In the genomic region with DNA sequence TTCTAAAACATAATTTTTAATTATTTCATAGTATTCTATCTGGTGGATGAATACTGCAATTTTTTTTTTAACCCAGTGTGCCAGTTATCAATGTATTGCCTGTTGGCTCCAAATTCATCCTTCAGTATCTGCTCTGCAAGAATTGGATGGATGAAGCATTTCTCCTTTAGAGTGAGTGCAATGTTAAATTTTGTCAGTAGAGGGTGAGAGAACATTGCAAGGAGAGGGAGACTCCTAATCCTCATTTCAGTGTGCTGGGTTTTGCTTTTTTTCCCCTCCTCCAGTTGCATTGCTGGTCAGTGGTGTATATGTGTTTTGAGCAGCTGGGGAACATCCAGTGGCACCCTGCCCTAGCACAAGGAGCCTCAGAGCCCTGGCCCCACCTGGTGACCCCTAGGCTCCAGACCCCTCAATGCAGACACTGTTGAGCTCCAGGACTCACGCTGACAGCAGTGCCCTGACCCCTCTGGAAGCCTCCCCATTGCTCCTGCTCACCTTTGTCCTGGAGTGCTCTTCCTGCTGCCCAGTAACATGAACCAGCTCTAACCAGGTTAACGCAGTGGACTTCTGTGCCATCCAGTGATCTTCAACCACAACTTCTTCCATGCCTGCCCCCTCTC, we compare ENCODE assay signal across 16 cellular contexts.
DNase-seq lines count a peak whose midpoint lies in the region; ATAC-seq and TF ChIP-seq lines count a peak whose summit lies in the region.
"Had no signal": no experiment of that assay in that cellular context is flagged by ENCODE, and none has a peak within 500 bp of the region (broad histone marks: within the 10 kb centered on the region; RNA-seq: fewer than 3 reads in every experiment).

No MANE protein-coding gene starts in this region.

- peaks cover 11% of the 10 kb centered on the region for H3K9me3 Mint-ChIP-seq in endodermal cell
- no peaks in the 10 kb centered on the region for H3K9me3 Mint-ChIP-seq in natural killer cell treated with Interleukin-12 subunit alpha and Interleukin-12 subunit beta and Interleukin-15 and Interleukin-18, amount 100 ng/mL, for 72 hours

- no peak for ATAC-seq in natural killer cell treated with Interleukin-12 subunit alpha and Interleukin-12 subunit beta and Interleukin-15 and Interleukin-18, amount 100 ng/mL, for 72 hours
- ATAC-seq: Right ventricle myocardium inferior had no signal

- DNase-seq in AML-193 (lab: John Stamatoyannopoulos, UW) (peak; percentile 5 to 11), GM20000 (ENCODE audit: low spot score) (no peak), NCI-H69 (lab: John Stamatoyannopoulos, UW) (peak; percentile 5), endodermal cell (peak; percentile 41), SW 1271 (lab: John Stamatoyannopoulos, UW) (no peak), A172 (ENCODE audit: low spot score) (no peak)
- no peak for DNase-seq in natural killer cell treated with Interleukin-12 subunit alpha and Interleukin-12 subunit beta and Interleukin-15 and Interleukin-18, amount 100 ng/mL, for 72 hours (ENCODE audit: low spot score)
- no peak for DNase-seq in activated naive CD4-positive, alpha-beta T cell treated with Interleukin-2 at 50 U/mL for 16 hours
- DNase-seq: activated naive CD4-positive, alpha-beta T cell treated with anti-CD3 and anti-CD28 coated beads, Interleukin-2, amount 50 U/mL, for 16 hours; cerebellar nuclear complex; GDM1; NCI-H226 had no signal

- no peaks in the 10 kb centered on the region for H3K36me3 Mint-ChIP-seq in endodermal cell (ENCODE audit: low read depth)
- H3K36me3 Mint-ChIP-seq in natural killer cell treated with Interleukin-12 subunit alpha and Interleukin-12 subunit beta and Interleukin-15 and Interleukin-18, amount 100 ng/mL, for 72 hours = no peaks in the 10 kb centered on the region
- H3K36me3 Mint-ChIP-seq: CD14-positive monocyte had no signal

- peaks cover 4% of the 10 kb centered on the region for H3K4me1 Mint-ChIP-seq in endodermal cell
- peaks cover 8 to 9% of the 10 kb centered on the region in 2 donors for H3K4me1 Mint-ChIP-seq in natural killer cell treated with Interleukin-12 subunit alpha and Interleukin-12 subunit beta and Interleukin-15 and Interleukin-18, amount 100 ng/mL, for 72 hours (ENCODE audit: low read depth in 2 of 2)
- H3K4me1 Mint-ChIP-seq: CD14-positive monocyte had no signal

- H3K27me3 Mint-ChIP-seq in endodermal cell (ENCODE audit: insufficient read depth) = peaks cover 19% of the 10 kb centered on the region
- H3K27me3 Mint-ChIP-seq in natural killer cell treated with Interleukin-12 subunit alpha and Interleukin-12 subunit beta and Interleukin-15 and Interleukin-18, amount 100 ng/mL, for 72 hours = no peaks in the 10 kb centered on the region

- H3K27ac Mint-ChIP-seq in endodermal cell = no peak overlapping the region
- H3K27ac Mint-ChIP-seq in natural killer cell treated with Interleukin-12 subunit alpha and Interleukin-12 subunit beta and Interleukin-15 and Interleukin-18, amount 100 ng/mL, for 72 hours = no peak overlapping the region
- H3K27ac Mint-ChIP-seq: CD14-positive monocyte had no signal

- H3K27me3 ChIP-seq in endodermal cell (ENCODE audit: control insufficient read depth, insufficient read depth, low read length, poor library complexity, severe bottlenecking) = no peaks in the 10 kb centered on the region
- H3K27me3 ChIP-seq: esophagus muscularis mucosa had no signal

- TF ChIP-seq CTCF in GM20000 (IDR thresholded peaks at IDR 0.05; ENCODE audit: extremely low read depth, missing control alignments) (peak; percentile 16), endodermal cell (conservative IDR thresholded peaks at IDR 0.05) (peak; percentile 62)

- no peak overlapping the region for H3K4me3 ChIP-seq in endodermal cell (ENCODE audit: low read length)
- H3K4me3 ChIP-seq: esophagus muscularis mucosa had no signal

- no peak overlapping the region for H3K9ac ChIP-seq in endodermal cell (ENCODE audit: extremely low read depth, low read length, poor library complexity, severe bottlenecking)

- no peaks in the 10 kb centered on the region for H3K9me3 ChIP-seq in endodermal cell (ENCODE audit: control insufficient read depth, low read length)
- H3K9me3 ChIP-seq: neutrophil had no signal

- no peaks in the 10 kb centered on the region for H3K4me1 ChIP-seq in endodermal cell (ENCODE audit: control insufficient read depth, insufficient read depth, low read length)
- H3K4me1 ChIP-seq: esophagus muscularis mucosa had no signal

- no peak overlapping the region for H3K27ac ChIP-seq in endodermal cell (ENCODE audit: low read depth, low read length)
- H3K27ac ChIP-seq: esophagus muscularis mucosa, neutrophil had no signal

- WGBS in endodermal cell (ENCODE audit: insufficient coverage in 1 of 2, insufficient read length in 1 of 2), 2 experiments = 91 to 92% methylated on average over 2 of the region's 2 CpGs

- no peaks in the 10 kb centered on the region for H3K36me3 ChIP-seq in endodermal cell (ENCODE audit: control insufficient read depth, insufficient read depth, low read length)
- H3K36me3 ChIP-seq: esophagus muscularis mucosa, neutrophil had no signal

- no peak overlapping the region for H3K4me3 Mint-ChIP-seq in endodermal cell
- no peak overlapping the region for H3K4me3 Mint-ChIP-seq in natural killer cell treated with Interleukin-12 subunit alpha and Interleukin-12 subunit beta and Interleukin-15 and Interleukin-18, amount 100 ng/mL, for 72 hours
- H3K4me3 Mint-ChIP-seq: CD14-positive monocyte had no signal

Comparison
In these comparisons a context has a peak if more than half of its experiments do, and no peak if none do; other contexts are left out.
1. DNase-seq: peak in AML-193 (2 of 2), NCI-H69 (single experiment) and endodermal cell (single experiment); none in GM20000 (single experiment), natural killer cell treated with Interleukin-12 subunit alpha and Interleukin-12 subunit beta and Interleukin-15 and Interleukin-18, amount 100 ng/mL, for 72 hours (single experiment), SW 1271 (0 of 2), A172 (single experiment) and activated naive CD4-positive, alpha-beta T cell treated with Interleukin-2 at 50 U/mL for 16 hours (single experiment).